Comparison of ENCODE assay signal across 22 cellular contexts in genomic region chr22:22827187-22827948, GRCh38.
"Had no signal": no experiment of that assay in that cellular context is flagged by ENCODE, and none has a peak within 500 bp of the region (broad histone marks: within the 10 kb centered on the region; RNA-seq: fewer than 3 reads in every experiment).

No MANE protein-coding gene starts in this region.

- H3K9me3 ChIP-seq: thoracic aorta, upper lobe of right lung had no signal

- ATAC-seq: gastroesophageal sphincter; heart left ventricle; left lung; naive thymus-derived CD8-positive, alpha-beta T cell; pancreas; right lobe of liver; stimulated activated naive B cell treated with anti-CD40 and anti-IgM and Interleukin-4, amounts not matched to agents 10 μg/mL and 1 μg/mL and 100 μg/mL, for 72 hours; upper lobe of right lung had no signal

- H3K36me3 ChIP-seq: gastroesophageal sphincter, heart left ventricle, left lung, pancreas, right lobe of liver, thoracic aorta, transverse colon, upper lobe of right lung, vagina had no signal

- DNase-seq: cortex of kidney; foreskin fibroblast; heart left ventricle; kidney; left lung; mesenchymal stem cell; midbrain; naive thymus-derived CD8-positive, alpha-beta T cell; nephron progenitor cell; occipital lobe; pancreas; right lobe of liver; small intestine; stimulated activated CD4-positive, alpha-beta T cell treated with anti-CD3 and anti-CD28 coated beads, Interleukin-15, amount 100 ng/mL, for 24 hours; stimulated activated CD4-positive, alpha-beta T cell treated with anti-CD3 and anti-CD28 coated beads, Interleukin-2, amount 100 ng/mL, for 48 hours; stimulated activated naive B cell treated with anti-CD40 and anti-IgM and Interleukin-4, amounts not matched to agents 10 μg/mL and 1 μg/mL and 100 μg/mL, for 72 hours; transverse colon; upper lobe of right lung had no signal

- H3K4me3 ChIP-seq: gastroesophageal sphincter, heart left ventricle, hepatocyte, left lung, pancreas, right lobe of liver, thoracic aorta, transverse colon, upper lobe of right lung, vagina had no signal

- H3K27me3 ChIP-seq: pancreas, right lobe of liver, vagina had no signal

- H2AFZ ChIP-seq: hepatocyte had no signal

- H3K4me2 ChIP-seq: hepatocyte had no signal

- H3K27ac ChIP-seq: gastroesophageal sphincter, heart left ventricle, hepatocyte, left lung, pancreas, right lobe of liver, thoracic aorta, transverse colon, upper lobe of right lung, vagina had no signal

- H3K4me1 ChIP-seq: gastroesophageal sphincter, left lung, pancreas, right lobe of liver, upper lobe of right lung, vagina had no signal
